9 cellular contexts compared by ENCODE assay signal in the genomic region with DNA sequence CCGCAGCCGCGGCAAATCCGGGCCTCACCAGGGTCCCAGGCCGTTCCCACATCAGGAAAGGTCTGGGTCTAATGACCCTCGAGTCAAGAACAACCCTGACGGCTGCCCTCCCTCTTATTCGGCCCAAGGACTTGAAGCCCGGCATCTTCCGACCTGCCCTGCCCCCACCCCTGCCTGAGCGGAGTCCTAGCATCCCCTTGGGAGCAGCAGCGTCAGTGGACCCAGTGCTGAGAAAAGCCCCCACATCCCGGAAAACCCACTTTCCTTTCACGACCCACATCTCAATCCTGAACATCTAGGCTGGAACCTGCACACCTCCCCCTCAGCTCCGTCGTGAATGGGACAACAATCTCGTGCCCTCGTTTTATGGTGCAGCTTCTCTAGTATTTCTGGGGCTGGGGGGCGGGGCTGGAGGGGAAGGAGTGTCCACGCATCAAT. TPM values are rescaled to one million over a fixed set of nuclear protein-coding genes. Genes with fewer than 3 reads are reported as not detected.
DNase-seq lines count a peak whose midpoint lies in the region; ATAC-seq, FAIRE-seq and TF ChIP-seq lines count a peak whose summit lies in the region.
"Had no signal": no experiment of that assay in that cellular context is flagged by ENCODE, and none has a peak within 500 bp of the region (broad histone marks: within the 10 kb centered on the region; RNA-seq: fewer than 3 reads in every experiment).

No MANE protein-coding gene starts in this region.

- peak overlapping the region; percentile 83 for H3K4me2 ChIP-seq in K562 (ENCODE audit: insufficient read depth, low read length)

- peak overlapping the region; percentile 88 to 93; a peak in 2 of 4 replicates for H3K9ac ChIP-seq in K562 (ENCODE audit: insufficient read depth in 1 of 2, low read depth in 2 of 2, low read length in 2 of 2)

- H2AFZ ChIP-seq in K562 (ENCODE audit: low read depth, low read length) = no peak overlapping the region

- CTCF ChIA-PET in activated CD4-positive, alpha-beta memory T cell treated with anti-CD3 and anti-CD28 coated beads, Interleukin-2, amount 10 ng/mL, durations not matched to agents 7 days and 5 days (lab: Charles Lee) = interaction anchor here (2.3 kb wide), 1 partner anchor 21 kb away, joined by 24 read pairs; a partner anchor contains a TSS
- CTCF ChIA-PET in activated CD4-positive, alpha-beta memory T cell treated with anti-CD3 and anti-CD28 coated beads for 36 hours (lab: Charles Lee) = interaction anchor here (1.0 to 2.6 kb wide), 2 partner anchors 11 to 20 kb away, joined by 3 to 32 read pairs; no protein-coding TSS in a partner anchor
- CTCF ChIA-PET in K562 (lab: Yijun Ruan, JAX; ENCODE audit: low intra/inter-chr PET ratio) = no interaction called here
- CTCF ChIA-PET in Caco-2 (lab: Charles Lee) = no interaction called here

- DNase-seq in activated CD4-positive, alpha-beta memory T cell treated with anti-CD3 and anti-CD28 coated beads, Interleukin-2, amount 10 ng/mL, durations not matched to agents 7 days and 5 days = peak; percentile 16
- no peak for DNase-seq in activated CD4-positive, alpha-beta memory T cell treated with anti-CD3 and anti-CD28 coated beads for 36 hours
- DNase-seq in K562 (ENCODE audit: extremely low read depth in 1 of 4, low spot score in 3 of 4) (no peak), lung (ENCODE audit: low spot score) (no peak), upper lobe of left lung (no peak), anterior cingulate cortex (lab: John Stamatoyannopoulos, UW) (no peak), Caco-2 (no peak), NCI-H510A (lab: John Stamatoyannopoulos, UW) (no peak)
- DNase-seq: activated naive CD8-positive, alpha-beta T cell treated with anti-CD3 and anti-CD28 coated beads, Interleukin-2, amount 50 U/mL, for 24 hours had no signal

- no peaks in the 10 kb centered on the region for H3K27me3 Mint-ChIP-seq in activated CD4-positive, alpha-beta memory T cell treated with anti-CD3 and anti-CD28 coated beads, Interleukin-2, amount 10 ng/mL, durations not matched to agents 7 days and 5 days
- no peaks in the 10 kb centered on the region for H3K27me3 Mint-ChIP-seq in activated CD4-positive, alpha-beta memory T cell treated with anti-CD3 and anti-CD28 coated beads for 36 hours
- no peaks in the 10 kb centered on the region for H3K27me3 Mint-ChIP-seq in Caco-2 (ENCODE audit: insufficient read depth, unreplicated experiment)
- H3K27me3 Mint-ChIP-seq: activated naive CD8-positive, alpha-beta T cell treated with anti-CD3 and anti-CD28 coated beads, Interleukin-2, amount 50 U/mL, for 24 hours had no signal

- POLR2A ChIA-PET in activated CD4-positive, alpha-beta memory T cell treated with anti-CD3 and anti-CD28 coated beads, Interleukin-2, amount 10 ng/mL, durations not matched to agents 7 days and 5 days (lab: Charles Lee) = interaction anchor here (0.6 to 3.1 kb wide), 6 partner anchors 10 to 77 kb away, joined by 3 to 32 read pairs (median 18); a partner anchor contains a TSS
- POLR2A ChIA-PET in activated CD4-positive, alpha-beta memory T cell treated with anti-CD3 and anti-CD28 coated beads for 36 hours (lab: Charles Lee) = interaction anchor here (0.7 to 2.3 kb wide), 4 partner anchors 11 to 135 kb away, joined by 3 to 20 read pairs (median 11); no protein-coding TSS in a partner anchor
- POLR2A ChIA-PET in K562 (lab: Yijun Ruan, JAX) = interaction anchor here (2.2 to 2.3 kb wide), 2 partner anchors 9 to 11 kb away, joined by 7 to 14 read pairs; no protein-coding TSS in a partner anchor
- POLR2A ChIA-PET in Caco-2 (lab: Charles Lee) = no interaction called here

- BruUV-seq in K562 (replicated peaks; lab: Mats Ljungman, UMichigan) = no TSS peak
- no TSS peak for BruUV-seq in Caco-2 (replicated peaks; lab: Mats Ljungman, UMichigan)

- H3K9me3 Mint-ChIP-seq in activated CD4-positive, alpha-beta memory T cell treated with anti-CD3 and anti-CD28 coated beads, Interleukin-2, amount 10 ng/mL, durations not matched to agents 7 days and 5 days = no peaks in the 10 kb centered on the region
- no peaks in the 10 kb centered on the region for H3K9me3 Mint-ChIP-seq in activated CD4-positive, alpha-beta memory T cell treated with anti-CD3 and anti-CD28 coated beads for 36 hours
- H3K9me3 Mint-ChIP-seq in Caco-2 (ENCODE audit: unreplicated experiment) = no peaks in the 10 kb centered on the region
- H3K9me3 Mint-ChIP-seq: activated naive CD8-positive, alpha-beta T cell treated with anti-CD3 and anti-CD28 coated beads, Interleukin-2, amount 50 U/mL, for 24 hours had no signal

- intact Hi-C loops in activated CD4-positive, alpha-beta memory T cell treated with anti-CD3 and anti-CD28 coated beads for 36 hours (cut with micrococcal nuclease) = loop anchor here (2.0 to 10.0 kb wide), 3 partner anchors 57 to 133 kb away; no protein-coding TSS in a partner anchor
- intact Hi-C loops in K562 (cut with micrococcal nuclease) (loop anchor here (2.0 to 10.0 kb wide), 4 partner anchors 21 to 111 kb away; a partner anchor contains a TSS), Caco-2 (cut with micrococcal nuclease; ENCODE audit: unreplicated experiment) (loop anchor here (2.0 kb wide), 1 partner anchor 13 kb away; no protein-coding TSS in a partner anchor)

- no peak overlapping the region for H3K27ac Mint-ChIP-seq in activated CD4-positive, alpha-beta memory T cell treated with anti-CD3 and anti-CD28 coated beads, Interleukin-2, amount 10 ng/mL, durations not matched to agents 7 days and 5 days
- H3K27ac Mint-ChIP-seq in activated CD4-positive, alpha-beta memory T cell treated with anti-CD3 and anti-CD28 coated beads for 36 hours = no peak overlapping the region
- H3K27ac Mint-ChIP-seq in Caco-2 (ENCODE audit: unreplicated experiment) = no peak overlapping the region
- H3K27ac Mint-ChIP-seq: activated naive CD8-positive, alpha-beta T cell treated with anti-CD3 and anti-CD28 coated beads, Interleukin-2, amount 50 U/mL, for 24 hours had no signal

- H3K27ac ChIP-seq in K562 (ENCODE audit: extremely low read depth, low read depth, low read length) = 0 out of 3 replicates have a peak overlapping the region, but pooled peaks have one; percentile 94
- H3K27ac ChIP-seq in lung (ENCODE audit: low read depth in 1 of 2, low read length in 1 of 2) = peak overlapping the region; percentile 69 to 87
- peak overlapping the region; percentile 90 to 97 (median 92) for H3K27ac ChIP-seq in upper lobe of left lung

- peaks cover 12% of the 10 kb centered on the region for H3K79me2 ChIP-seq in K562 (ENCODE audit: control insufficient read depth, insufficient read depth, low read length)

- H3K9me3 ChIP-seq in K562 (replicated peaks; ENCODE audit: control insufficient read depth, insufficient read depth, low read depth, low read length) (no peaks in the 10 kb centered on the region), lung (ENCODE audit: control insufficient read depth in 2 of 2, insufficient read depth in 1 of 2, low read length in 1 of 2) (no peaks in the 10 kb centered on the region), upper lobe of left lung (no peaks in the 10 kb centered on the region), Caco-2 (no peaks in the 10 kb centered on the region)

- peaks cover 6% of the 10 kb centered on the region for H3K36me3 Mint-ChIP-seq in activated CD4-positive, alpha-beta memory T cell treated with anti-CD3 and anti-CD28 coated beads, Interleukin-2, amount 10 ng/mL, durations not matched to agents 7 days and 5 days (ENCODE audit: low read depth)
- H3K36me3 Mint-ChIP-seq in activated CD4-positive, alpha-beta memory T cell treated with anti-CD3 and anti-CD28 coated beads for 36 hours = peaks cover 28% of the 10 kb centered on the region
- peaks cover 40% of the 10 kb centered on the region for H3K36me3 Mint-ChIP-seq in Caco-2 (ENCODE audit: insufficient read depth, unreplicated experiment)

- ATAC-seq in K562 (no peak), lung (ENCODE audit: insufficient read depth, low FRiP score) (no peak), upper lobe of left lung (ENCODE audit: low FRiP score in 2 of 2) (no peak)
- ATAC-seq: activated naive CD8-positive, alpha-beta T cell treated with anti-CD3 and anti-CD28 coated beads, Interleukin-2, amount 50 U/mL, for 24 hours had no signal

- TF ChIP-seq POLR2A in K562 (conservative IDR thresholded peaks at IDR 0.05) = no peak
- TF ChIP-seq POLR2A in upper lobe of left lung (IDR thresholded peaks at IDR 0.05) = no peak

- WGBS in K562 (ENCODE audit: insufficient coverage, low coverage, missing lambda C conversion rate) = 51% methylated on average over 10 of the region's 20 CpGs
- 30 to 31% methylated on average over 20 of the region's 20 CpGs for WGBS in lung, 2 donors
- WGBS in upper lobe of left lung, 2 donors = 24 to 38% methylated on average over 16 to 20 of the region's 20 CpGs

- H3K4me1 ChIP-seq in K562 (replicated peaks in 1 of 2; ENCODE audit: control insufficient read depth in 2 of 2, insufficient read depth in 2 of 2, low read length in 2 of 2) = peaks cover 11 to 55% of the 10 kb centered on the region in 2 experiments; a peak in 4 of 5 replicates
- H3K4me1 ChIP-seq in lung (ENCODE audit: control insufficient read depth in 2 of 2, insufficient read depth in 2 of 2, low read length in 2 of 2) = peaks cover 5 to 6% of the 10 kb centered on the region in 2 donors
- peaks cover 39 to 56% (median 45%) of the 10 kb centered on the region in 4 donors for H3K4me1 ChIP-seq in upper lobe of left lung
- no peaks in the 10 kb centered on the region for H3K4me1 ChIP-seq in Caco-2

- H3K9me1 ChIP-seq in K562 (ENCODE audit: control insufficient read depth, insufficient read depth, low read length) = no peaks in the 10 kb centered on the region

- TF ChIP-seq RAD21 in K562 (CRISPR knock-in tag; conservative IDR thresholded peaks at IDR 0.05 in 1 of 2, IDR thresholded peaks at IDR 0.05 in 1 of 2) = no peak

- no peaks in the 10 kb centered on the region for H4K20me1 ChIP-seq in K562 (replicated peaks; ENCODE audit: control insufficient read depth, insufficient read depth, low read length)

- H3K4me3 ChIP-seq in K562 (peak overlapping the region; percentile 65; the same call in 1 of the 2 replicates), lung (no peak overlapping the region), upper lobe of left lung (peak overlapping the region in 3 of 4 donors; percentile 56 to 76 (median 69)), Caco-2 (ENCODE audit: low read depth, low read length) (no peak overlapping the region)

- H3K36me3 ChIP-seq in K562 (ENCODE audit: control insufficient read depth, insufficient read depth, low read length) = peaks cover 36% of the 10 kb centered on the region; the same call in 2 of the 3 replicates
- peaks cover 0 to 25% of the 10 kb centered on the region in 2 donors for H3K36me3 ChIP-seq in lung (ENCODE audit: control insufficient read depth in 2 of 2, insufficient read depth in 2 of 2, low read length in 2 of 2)
- H3K36me3 ChIP-seq in upper lobe of left lung = peaks cover 2 to 40% (median 33%) of the 10 kb centered on the region in 4 donors
- no peaks in the 10 kb centered on the region; the same call in none of the 2 replicates for H3K36me3 ChIP-seq in Caco-2 (ENCODE audit: control insufficient read depth, insufficient read depth, low read length)

- H3K27me3 ChIP-seq in K562 (ENCODE audit: control insufficient read depth in 2 of 2, insufficient read depth in 2 of 2, low read length in 2 of 2) = no peaks in the 10 kb centered on the region
- H3K27me3 ChIP-seq in lung (ENCODE audit: control insufficient read depth, insufficient read depth) = no peaks in the 10 kb centered on the region
- no peaks in the 10 kb centered on the region for H3K27me3 ChIP-seq in upper lobe of left lung
- no peaks in the 10 kb centered on the region for H3K27me3 ChIP-seq in Caco-2 (replicated peaks; ENCODE audit: control insufficient read depth, insufficient read depth, low read length)

- TF ChIP-seq EP300 in K562 (IDR thresholded peaks at IDR 0.05; ENCODE audit: low read length) (no peak), upper lobe of left lung (IDR thresholded peaks at IDR 0.05) (no peak)

- H3K4me3 Mint-ChIP-seq in activated CD4-positive, alpha-beta memory T cell treated with anti-CD3 and anti-CD28 coated beads, Interleukin-2, amount 10 ng/mL, durations not matched to agents 7 days and 5 days = no peak overlapping the region
- no peak overlapping the region for H3K4me3 Mint-ChIP-seq in activated CD4-positive, alpha-beta memory T cell treated with anti-CD3 and anti-CD28 coated beads for 36 hours
- H3K4me3 Mint-ChIP-seq in Caco-2 (ENCODE audit: unreplicated experiment) = no peak overlapping the region
- H3K4me3 Mint-ChIP-seq: activated naive CD8-positive, alpha-beta T cell treated with anti-CD3 and anti-CD28 coated beads, Interleukin-2, amount 50 U/mL, for 24 hours had no signal

- peaks cover 22% of the 10 kb centered on the region for H3K4me1 Mint-ChIP-seq in activated CD4-positive, alpha-beta memory T cell treated with anti-CD3 and anti-CD28 coated beads, Interleukin-2, amount 10 ng/mL, durations not matched to agents 7 days and 5 days
- peaks cover 38% of the 10 kb centered on the region for H3K4me1 Mint-ChIP-seq in activated CD4-positive, alpha-beta memory T cell treated with anti-CD3 and anti-CD28 coated beads for 36 hours (ENCODE audit: low read depth)
- H3K4me1 Mint-ChIP-seq in Caco-2 (ENCODE audit: low read depth, unreplicated experiment) = peaks cover 5% of the 10 kb centered on the region

- FAIRE-seq in K562 (lab: Jason Lieb, UNC) = no peak

- in situ Hi-C loops in K562 (cut with MboI) = no loop called here

- no peak for TF ChIP-seq CTCF in K562 (IDR thresholded peaks at IDR 0.05 in 2 of 3, conservative IDR thresholded peaks at IDR 0.05 in 1 of 3; ENCODE audit: insufficient read depth in 2 of 3, low read depth in 1 of 3, low read length in 3 of 3)
- no peak for TF ChIP-seq CTCF in lung (IDR thresholded peaks at IDR 0.05; ENCODE audit: control extremely low read depth, extremely low read depth)
- TF ChIP-seq CTCF in upper lobe of left lung (IDR thresholded peaks at IDR 0.05) = no peak
- TF ChIP-seq CTCF in Caco-2 (IDR thresholded peaks at IDR 0.05; ENCODE audit: insufficient read depth in 1 of 2, low read depth in 1 of 2, low read length in 1 of 2, severe bottlenecking in 1 of 2, unreplicated experiment in 1 of 2) = no peak

RNA-seq across cellular contexts. Expression of a gene that starts 0.8 kb away (rescaled TPM):
- total RNA-seq in activated CD4-positive, alpha-beta memory T cell treated with anti-CD3 and anti-CD28 coated beads, Interleukin-2, amount 10 ng/mL, durations not matched to agents 7 days and 5 days = 1 to 10 TPM in 1 of 2 experiments, under 1 TPM in 1; 0.78 to 1.5 TPM
- total RNA-seq in activated CD4-positive, alpha-beta memory T cell treated with anti-CD3 and anti-CD28 coated beads for 36 hours = 1 to 10 TPM; 2.2 to 2.4 TPM
- total RNA-seq in K562 (2011; cell fraction: chromatin; rRNA removed; ENCODE audit: low replicate concordance) = 4.3 and 8.8 TPM in 2 replicates
- 3.3 and 4.3 TPM in 2 replicates for total RNA-seq in K562 (2011; cell fraction: nucleolus; rRNA removed)
- 2.1 and 4.4 TPM in 2 replicates for total RNA-seq in K562 (2011; cell fraction: nucleoplasm; rRNA removed)
- total RNA-seq in K562 (2014; rRNA removed) (0.32 TPM in 1 of 2 replicates, not detected in the other), K562 (2014; rRNA removed; fragmentation: Illumina TruSeq; extraction: Trizol) (not detected in 2 replicates), K562 (2015; rRNA removed; fragmentation: Illumina TruSeq; extraction: Trizol) (not detected in 2 replicates), K562 (2021) (1.0 and 1.4 TPM in 2 replicates), lung (10 to 100 TPM in 1 of 2 donors, 1 to 10 TPM in 1; 6.3 to 11.2 TPM), upper lobe of left lung (10 to 100 TPM in 2 of 6 donors, 1 to 10 TPM in 3, not detected in 1; 1.6 to 16.1 (median 9.3) TPM), Caco-2 (2022) (2.5 and 3.2 TPM in 2 replicates)
- polyA plus RNA-seq in K562 (2011; rRNA removed) (0.12 and 0.13 TPM in 2 replicates), K562 (2014; fragmentation: Illumina TruSeq; extraction: Trizol) (0.42 TPM in 2 replicates), K562 (2014; fragmentation: Nextera tagmentation; extraction: Ambion mirVana) (under 1 TPM in 1 of 2 experiments, not detected in 1; 0.10 TPM), K562 (2014; rRNA removed) (0.40 TPM in 1 of 2 replicates, not detected in the other), lung (10 to 100 TPM; 11.5 to 19.6 TPM)
- 0.16 and 0.18 TPM in 2 replicates for polyA plus RNA-seq in K562 (2011; cell fraction: cytosol; rRNA removed)
- 1.1 and 2.4 TPM in 2 replicates for polyA plus RNA-seq in K562 (2011; cell fraction: nucleus; rRNA removed)
- polyA plus RNA-seq in K562 (2012) = 0.33 and 1.8 TPM in 2 replicates
- not detected in 2 replicates for polyA minus RNA-seq in K562 (2011; rRNA and poly(A)+ RNA removed)
- not detected in 2 replicates for polyA minus RNA-seq in K562 (2011; cell fraction: cytosol; rRNA and poly(A)+ RNA removed)
- polyA minus RNA-seq in K562 (2011; cell fraction: nucleus; rRNA and poly(A)+ RNA removed) = 0.27 and 0.78 TPM in 2 replicates

RNA-seq across cellular contexts. Expression of a gene that starts 1.7 kb away (rescaled TPM):
- 10 to 100 TPM; 69.8 to 76.9 TPM for total RNA-seq in activated CD4-positive, alpha-beta memory T cell treated with anti-CD3 and anti-CD28 coated beads, Interleukin-2, amount 10 ng/mL, durations not matched to agents 7 days and 5 days
- 10 to 100 TPM; 68.2 to 74.7 TPM for total RNA-seq in activated CD4-positive, alpha-beta memory T cell treated with anti-CD3 and anti-CD28 coated beads for 36 hours
- total RNA-seq in K562 (2011; cell fraction: chromatin; rRNA removed; ENCODE audit: low replicate concordance) = 6.8 and 9.8 TPM in 2 replicates
- total RNA-seq in K562 (2011; cell fraction: nucleolus; rRNA removed) = 15.5 and 19.7 TPM in 2 replicates
- total RNA-seq in K562 (2011; cell fraction: nucleoplasm; rRNA removed) = 10.8 and 15.5 TPM in 2 replicates
- total RNA-seq in K562 (2014; rRNA removed) (99.8 TPM in 2 replicates), K562 (2014; rRNA removed; fragmentation: Illumina TruSeq; extraction: Trizol) (13.3 and 16.4 TPM in 2 replicates), K562 (2015; rRNA removed; fragmentation: Illumina TruSeq; extraction: Trizol) (52.6 and 57.3 TPM in 2 replicates), K562 (2021) (54.7 and 61.2 TPM in 2 replicates), lung (10 to 100 TPM; 58.2 to 85.3 TPM), upper lobe of left lung (100 to 1,000 TPM in 2 of 6 donors, 10 to 100 TPM in 4; 50.0 to 111 (median 75.5) TPM), Caco-2 (2022) (20.9 and 27.4 TPM in 2 replicates)
- polyA plus RNA-seq in K562 (2011; rRNA removed) (34.5 and 39.9 TPM in 2 replicates), K562 (2014; fragmentation: Illumina TruSeq; extraction: Trizol) (19.1 and 32.8 TPM in 2 replicates), K562 (2014; fragmentation: Nextera tagmentation; extraction: Ambion mirVana) (10 to 100 TPM; 70.4 to 90.4 TPM), K562 (2014; rRNA removed) (87.3 and 104 TPM in 2 replicates), lung (100 to 1,000 TPM; 120 to 239 TPM)
- 53.5 and 108 TPM in 2 replicates for polyA plus RNA-seq in K562 (2011; cell fraction: cytosol; rRNA removed)
- 33.4 and 45.6 TPM in 2 replicates for polyA plus RNA-seq in K562 (2011; cell fraction: nucleus; rRNA removed)
- polyA plus RNA-seq in K562 (2012) = 56.0 and 83.5 TPM in 2 replicates
- polyA minus RNA-seq in K562 (2011; rRNA and poly(A)+ RNA removed) = 4.0 and 5.2 TPM in 2 replicates
- 26.4 and 63.1 TPM in 2 replicates for polyA minus RNA-seq in K562 (2011; cell fraction: cytosol; rRNA and poly(A)+ RNA removed)
- polyA minus RNA-seq in K562 (2011; cell fraction: nucleus; rRNA and poly(A)+ RNA removed) = 11.7 and 17.4 TPM in 2 replicates

RNA-seq across cellular contexts. Expression of a gene that starts 2.1 kb away (rescaled TPM):
- total RNA-seq in activated CD4-positive, alpha-beta memory T cell treated with anti-CD3 and anti-CD28 coated beads, Interleukin-2, amount 10 ng/mL, durations not matched to agents 7 days and 5 days = 1 to 10 TPM; 5.3 to 7.5 TPM
- 1 to 10 TPM; 6.0 to 6.9 TPM for total RNA-seq in activated CD4-positive, alpha-beta memory T cell treated with anti-CD3 and anti-CD28 coated beads for 36 hours
- total RNA-seq in K562 (2011; cell fraction: chromatin; rRNA removed; ENCODE audit: low replicate concordance) = 5.6 and 9.9 TPM in 2 replicates
- total RNA-seq in K562 (2011; cell fraction: nucleolus; rRNA removed) = 6.5 and 8.8 TPM in 2 replicates
- 5.0 and 6.4 TPM in 2 replicates for total RNA-seq in K562 (2011; cell fraction: nucleoplasm; rRNA removed)
- 4.7 and 6.0 TPM in 2 replicates for total RNA-seq in K562 (2014; rRNA removed)
- total RNA-seq in K562 (2014; rRNA removed; fragmentation: Illumina TruSeq; extraction: Trizol) = 5.7 and 5.8 TPM in 2 replicates
- total RNA-seq in K562 (2015; rRNA removed; fragmentation: Illumina TruSeq; extraction: Trizol) = 6.4 and 7.6 TPM in 2 replicates
- total RNA-seq in K562 (2021) = 6.9 and 7.8 TPM in 2 replicates
- polyA plus RNA-seq in K562 (2011; rRNA removed) = 4.2 and 7.2 TPM in 2 replicates
- polyA plus RNA-seq in K562 (2011; cell fraction: cytosol; rRNA removed) = 4.6 and 5.4 TPM in 2 replicates
- polyA plus RNA-seq in K562 (2011; cell fraction: nucleus; rRNA removed) = 7.7 and 13.1 TPM in 2 replicates
- polyA plus RNA-seq in K562 (2012) = 2.8 and 5.2 TPM in 2 replicates
- polyA plus RNA-seq in K562 (2014; fragmentation: Illumina TruSeq; extraction: Trizol) = 7.3 and 7.9 TPM in 2 replicates
- polyA plus RNA-seq in K562 (2014; fragmentation: Nextera tagmentation; extraction: Ambion mirVana) = 1 to 10 TPM; 2.4 to 5.7 TPM
- polyA plus RNA-seq in K562 (2014; rRNA removed) = 4.8 and 7.5 TPM in 2 replicates
- 2.1 and 5.2 TPM in 2 replicates for polyA minus RNA-seq in K562 (2011; rRNA and poly(A)+ RNA removed)
- polyA minus RNA-seq in K562 (2011; cell fraction: cytosol; rRNA and poly(A)+ RNA removed) = 1.9 and 2.5 TPM in 2 replicates
- polyA minus RNA-seq in K562 (2011; cell fraction: nucleus; rRNA and poly(A)+ RNA removed) = 5.5 and 8.3 TPM in 2 replicates
- 10 to 100 TPM; 17.9 to 21.6 TPM for total RNA-seq in lung
- polyA plus RNA-seq in lung = 10 to 100 TPM in 1 of 2 donors, 1 to 10 TPM in 1; 5.5 to 10.1 TPM
- 10 to 100 TPM in 2 of 6 donors, 1 to 10 TPM in 4; 5.2 to 12.4 (median 7.3) TPM for total RNA-seq in upper lobe of left lung
- total RNA-seq in Caco-2 (2022) = 6.1 and 7.3 TPM in 2 replicates

RNA-seq across cellular contexts. Expression of a gene that starts 21.6 kb away (rescaled TPM):
- 10 to 100 TPM; 20.9 to 23.7 TPM for total RNA-seq in activated CD4-positive, alpha-beta memory T cell treated with anti-CD3 and anti-CD28 coated beads, Interleukin-2, amount 10 ng/mL, durations not matched to agents 7 days and 5 days
- total RNA-seq in activated CD4-positive, alpha-beta memory T cell treated with anti-CD3 and anti-CD28 coated beads for 36 hours = 10 to 100 TPM; 44.1 to 49.6 TPM
- 35.9 and 42.7 TPM in 2 replicates for total RNA-seq in K562 (2011; cell fraction: chromatin; rRNA removed; ENCODE audit: low replicate concordance)
- 14.5 and 17.1 TPM in 2 replicates for total RNA-seq in K562 (2011; cell fraction: nucleolus; rRNA removed)
- 33.6 and 57.3 TPM in 2 replicates for total RNA-seq in K562 (2011; cell fraction: nucleoplasm; rRNA removed)
- total RNA-seq in K562 (2014; rRNA removed) = 2.7 and 5.0 TPM in 2 replicates
- total RNA-seq in K562 (2014; rRNA removed; fragmentation: Illumina TruSeq; extraction: Trizol) = 1.4 and 2.2 TPM in 2 replicates
- total RNA-seq in K562 (2015; rRNA removed; fragmentation: Illumina TruSeq; extraction: Trizol) = 0.47 and 0.98 TPM in 2 replicates
- total RNA-seq in K562 (2021) = 19.0 and 22.9 TPM in 2 replicates
- 0.32 and 0.99 TPM in 2 replicates for polyA plus RNA-seq in K562 (2011; rRNA removed)
- 0.32 and 0.33 TPM in 2 replicates for polyA plus RNA-seq in K562 (2011; cell fraction: cytosol; rRNA removed)
- polyA plus RNA-seq in K562 (2011; cell fraction: nucleus; rRNA removed) = 5.9 and 6.5 TPM in 2 replicates
- 4.8 and 14.4 TPM in 2 replicates for polyA plus RNA-seq in K562 (2012)
- polyA plus RNA-seq in K562 (2014; fragmentation: Illumina TruSeq; extraction: Trizol) = 3.9 and 6.1 TPM in 2 replicates
- under 1 TPM; 0.01 to 0.06 TPM for polyA plus RNA-seq in K562 (2014; fragmentation: Nextera tagmentation; extraction: Ambion mirVana)
- polyA plus RNA-seq in K562 (2014; rRNA removed) = 2.7 and 3.0 TPM in 2 replicates
- 1.7 and 5.4 TPM in 2 replicates for polyA minus RNA-seq in K562 (2011; rRNA and poly(A)+ RNA removed)
- polyA minus RNA-seq in K562 (2011; cell fraction: cytosol; rRNA and poly(A)+ RNA removed) = 4.2 and 4.6 TPM in 2 replicates
- 5.1 and 21.4 TPM in 2 replicates for polyA minus RNA-seq in K562 (2011; cell fraction: nucleus; rRNA and poly(A)+ RNA removed)
- 10 to 100 TPM; 21.0 to 52.9 TPM for total RNA-seq in lung
- polyA plus RNA-seq in lung = 10 to 100 TPM; 30.2 to 38.9 TPM
- total RNA-seq in upper lobe of left lung = 10 to 100 TPM; 17.5 to 68.0 (median 42.2) TPM
- total RNA-seq in Caco-2 (2022) = 27.4 and 27.9 TPM in 2 replicates

RNA-seq across cellular contexts. Expression of a gene that starts 32.9 kb away (rescaled TPM):
- 100 to 1,000 TPM; 127 to 131 TPM for total RNA-seq in activated CD4-positive, alpha-beta memory T cell treated with anti-CD3 and anti-CD28 coated beads, Interleukin-2, amount 10 ng/mL, durations not matched to agents 7 days and 5 days
- 100 to 1,000 TPM; 120 to 133 TPM for total RNA-seq in activated CD4-positive, alpha-beta memory T cell treated with anti-CD3 and anti-CD28 coated beads for 36 hours
- 101 and 117 TPM in 2 replicates for total RNA-seq in K562 (2011; cell fraction: chromatin; rRNA removed; ENCODE audit: low replicate concordance)
- total RNA-seq in K562 (2011; cell fraction: nucleolus; rRNA removed) = 47.2 and 48.0 TPM in 2 replicates
- 69.7 and 83.1 TPM in 2 replicates for total RNA-seq in K562 (2011; cell fraction: nucleoplasm; rRNA removed)
- total RNA-seq in K562 (2014; rRNA removed) (34.8 and 36.7 TPM in 2 replicates), K562 (2014; rRNA removed; fragmentation: Illumina TruSeq; extraction: Trizol) (14.6 and 15.2 TPM in 2 replicates), K562 (2015; rRNA removed; fragmentation: Illumina TruSeq; extraction: Trizol) (19.8 and 21.2 TPM in 2 replicates), K562 (2021) (30.6 and 38.2 TPM in 2 replicates), lung (100 to 1,000 TPM in 1 of 2 donors, 10 to 100 TPM in 1; 83.0 to 112 TPM), upper lobe of left lung (100 to 1,000 TPM in 2 of 6 donors, 10 to 100 TPM in 4; 68.1 to 183 (median 91.3) TPM), Caco-2 (2022) (27.9 and 34.7 TPM in 2 replicates)
- polyA plus RNA-seq in K562 (2011; rRNA removed) (12.2 and 15.7 TPM in 2 replicates), K562 (2014; fragmentation: Illumina TruSeq; extraction: Trizol) (24.7 and 24.8 TPM in 2 replicates), K562 (2014; fragmentation: Nextera tagmentation; extraction: Ambion mirVana) (under 1 TPM; 0.39 to 0.63 TPM), K562 (2014; rRNA removed) (27.8 and 33.9 TPM in 2 replicates), lung (10 to 100 TPM; 60.9 to 69.9 TPM)
- polyA plus RNA-seq in K562 (2011; cell fraction: cytosol; rRNA removed) = 16.1 and 25.2 TPM in 2 replicates
- polyA plus RNA-seq in K562 (2011; cell fraction: nucleus; rRNA removed) = 70.0 and 86.2 TPM in 2 replicates
- 29.2 and 37.9 TPM in 2 replicates for polyA plus RNA-seq in K562 (2012)
- polyA minus RNA-seq in K562 (2011; rRNA and poly(A)+ RNA removed) = 23.8 TPM in 2 replicates
- polyA minus RNA-seq in K562 (2011; cell fraction: cytosol; rRNA and poly(A)+ RNA removed) = 17.8 and 29.3 TPM in 2 replicates
- 24.1 and 28.0 TPM in 2 replicates for polyA minus RNA-seq in K562 (2011; cell fraction: nucleus; rRNA and poly(A)+ RNA removed)

Comparison
In these comparisons a context has a peak if more than half of its experiments do, and no peak if none do; other contexts are left out.
1. H3K4me3 ChIP-seq: peak in K562 (single experiment) and upper lobe of left lung (3 of 4); none in lung (single experiment) and Caco-2 (single experiment).
2. CTCF ChIA-PET loops: an anchor here in activated CD4-positive, alpha-beta memory T cell treated with anti-CD3 and anti-CD28 coated beads, Interleukin-2, amount 10 ng/mL, durations not matched to agents 7 days and 5 days (2.3 kb wide) and activated CD4-positive, alpha-beta memory T cell treated with anti-CD3 and anti-CD28 coated beads for 36 hours (1.0 to 2.6 kb wide); none called in K562 and Caco-2.
3. Peak in every context shown above with its lines, with median percentiles within 50 percentile points of each other: H3K27ac ChIP-seq.